19 cellular contexts compared by ENCODE assay signal in the genomic region with DNA sequence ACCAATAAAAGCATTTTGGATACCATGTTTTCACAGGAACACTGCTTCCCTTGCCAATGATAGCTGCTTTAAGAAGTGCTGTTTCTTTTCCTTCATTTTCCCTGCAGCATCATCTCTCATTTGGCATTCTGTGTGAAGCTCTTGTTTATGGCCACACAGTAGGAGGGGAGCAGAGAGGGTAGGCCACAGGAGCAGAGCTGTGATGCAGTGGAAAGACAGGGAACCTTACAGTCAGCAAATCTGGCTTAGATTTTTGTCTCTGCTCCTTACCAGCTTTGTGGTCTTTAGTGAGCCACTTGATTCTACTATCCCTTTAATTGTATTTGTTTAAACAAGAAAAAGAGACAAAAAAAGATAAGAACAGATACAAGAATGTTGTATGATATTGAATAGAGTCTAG.
"Had no signal": no experiment of that assay in that cellular context is flagged by ENCODE, and none has a peak within 500 bp of the region (broad histone marks: within the 10 kb centered on the region; RNA-seq: fewer than 3 reads in every experiment).

No MANE protein-coding gene starts in this region.

- H3K36me3 Mint-ChIP-seq: mesothelial cell of epicardium, natural killer cell, neural progenitor cell had no signal

- H3K27me3 ChIP-seq: hepatocyte, neural progenitor cell, pancreas, testis, tibial nerve, upper lobe of right lung, vagina had no signal

- H3K79me2 ChIP-seq: hepatocyte had no signal

- H3K4me3 ChIP-seq: hepatocyte, neural progenitor cell, pancreas, testis, tibial nerve, upper lobe of right lung, vagina had no signal

- H3K4me1 Mint-ChIP-seq: natural killer cell had no signal

- H3K9ac ChIP-seq: neural progenitor cell had no signal

- H3K27ac Mint-ChIP-seq: effector memory CD8-positive, alpha-beta T cell; mesothelial cell of epicardium; natural killer cell; neural progenitor cell; progenitor cell of endocrine pancreas had no signal

- H3K4me2 ChIP-seq: hepatocyte, neural progenitor cell had no signal

- H3K9me3 ChIP-seq: pancreas, testis, tibial nerve, upper lobe of right lung, vagina had no signal

- H3K4me1 ChIP-seq: pancreas, upper lobe of right lung had no signal

- H3K27me3 Mint-ChIP-seq: progenitor cell of endocrine pancreas had no signal

- H3K27ac ChIP-seq: neural progenitor cell, pancreas, testis, tibial nerve, upper lobe of right lung, vagina had no signal

- H3K36me3 ChIP-seq: neural progenitor cell, pancreas, tibial nerve, upper lobe of right lung, vagina had no signal

- DNase-seq: effector memory CD8-positive, alpha-beta T cell; foreskin melanocyte; head of caudate nucleus; mammary epithelial cell; natural killer cell; nucleus accumbens; pancreas; right cardiac atrium; small intestine; stimulated activated CD4-positive, alpha-beta T cell treated with anti-CD3 and anti-CD28 coated beads, Interleukin-12 subunit alpha, Interleukin-12 subunit beta, amount 100 ng/mL, for 4 hours; stimulated activated naive CD4-positive, alpha-beta T cell; testis; upper lobe of right lung had no signal

- H2AFZ ChIP-seq: hepatocyte, neural progenitor cell had no signal

- H3K4me3 Mint-ChIP-seq: effector memory CD8-positive, alpha-beta T cell; mesothelial cell of epicardium; natural killer cell; neural progenitor cell had no signal

- ATAC-seq: effector memory CD8-positive, alpha-beta T cell; natural killer cell; pancreas; right cardiac atrium; upper lobe of right lung had no signal

- H3K9me3 Mint-ChIP-seq: effector memory CD8-positive, alpha-beta T cell; mesothelial cell of epicardium; natural killer cell; neural progenitor cell had no signal
